In the genomic region with DNA sequence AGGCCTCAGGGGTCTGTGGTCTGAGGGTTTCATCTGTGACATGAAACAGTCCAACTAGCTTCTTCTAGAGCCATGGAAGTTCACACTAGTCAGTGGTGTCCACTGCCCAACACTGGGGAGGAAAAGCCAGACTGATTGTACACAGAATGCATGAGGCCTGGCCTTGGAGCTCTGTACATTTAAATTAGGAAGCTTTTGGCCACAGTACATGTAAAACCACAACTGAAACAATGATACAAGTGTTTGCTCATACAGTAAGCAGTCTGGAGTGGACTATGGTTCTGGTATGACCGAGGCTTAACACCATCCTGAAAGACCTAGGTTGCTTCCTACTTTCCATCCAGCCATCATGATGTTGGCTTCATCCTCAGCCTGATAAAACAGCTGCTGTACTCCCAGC, we compare ENCODE assay signal across 23 cellular contexts.
DNase-seq lines count a peak whose midpoint lies in the region; ATAC-seq and TF ChIP-seq lines count a peak whose summit lies in the region.
"Had no signal": no experiment of that assay in that cellular context is flagged by ENCODE, and none has a peak within 500 bp of the region (broad histone marks: within the 10 kb centered on the region; RNA-seq: fewer than 3 reads in every experiment).

No MANE protein-coding gene starts in this region.

- H3K4me1 Mint-ChIP-seq in CD8-positive, alpha-beta memory T cell, result peaks cover 0 to 12% (median 2%) of the 10 kb centered on the region in 3 donors

- intact Hi-C loops in left lung (cut with DNase I) (no loop called here), upper lobe of right lung (cut with DNase I) (no loop called here)

- CTCF ChIA-PET in CD8-positive, alpha-beta memory T cell (lab: Charles Lee), result no interaction called here

- DNase-seq in left lung (no peak), upper lobe of right lung (no peak)
- no peak for DNase-seq in CD8-positive, alpha-beta memory T cell
- DNase-seq: Calu3; CD4-positive, alpha-beta memory T cell; GF-D8; GOT3; KG1; NCI-H1105 treated with DMSO at 0.1 percent for 48 hours; NCI-H1694 treated with DMSO at 0.1 percent for 48 hours; NCI-H2107; NCI-H524; NCI-H82; PC-3; RPMI8226; SHP77 treated with DMSO at 0.1 percent for 48 hours; SK-N-SH; T-cell had no signal

- H3K27ac ChIP-seq in left lung (no peak overlapping the region), upper lobe of right lung (no peak overlapping the region)
- H3K27ac ChIP-seq in CD8-positive, alpha-beta memory T cell (ENCODE audit: low read depth, low read length), result no peak overlapping the region
- H3K27ac ChIP-seq: A549 had no signal

- no peaks in the 10 kb centered on the region for H3K27me3 Mint-ChIP-seq in CD8-positive, alpha-beta memory T cell
- H3K27me3 Mint-ChIP-seq: CD4-positive, alpha-beta memory T cell; T-cell had no signal

- peak overlapping the region in 1 of 8 donors; percentile 8 for H3K27ac Mint-ChIP-seq in CD8-positive, alpha-beta memory T cell
- H3K27ac Mint-ChIP-seq: CD4-positive, alpha-beta memory T cell; T-cell had no signal

- POLR2A ChIA-PET in CD8-positive, alpha-beta memory T cell (lab: Charles Lee), result no interaction called here

- H3K27me3 ChIP-seq in left lung (no peaks in the 10 kb centered on the region), upper lobe of right lung (no peaks in the 10 kb centered on the region)
- no peaks in the 10 kb centered on the region for H3K27me3 ChIP-seq in CD8-positive, alpha-beta memory T cell (ENCODE audit: insufficient read depth, low read length, poor library complexity, severe bottlenecking)

- no peaks in the 10 kb centered on the region for H3K9me3 Mint-ChIP-seq in CD8-positive, alpha-beta memory T cell
- H3K9me3 Mint-ChIP-seq: T-cell had no signal

- TF ChIP-seq CTCF in left lung (IDR thresholded peaks at IDR 0.05) (no peak), upper lobe of right lung (IDR thresholded peaks at IDR 0.05) (no peak)

- ATAC-seq in GM19023 (IDR thresholded peaks at IDR 0.05; ENCODE audit: unreplicated experiment) (peak; percentile 66), HG02623 (IDR thresholded peaks at IDR 0.05; ENCODE audit: unreplicated experiment) (peak; percentile 45), HG03432 (IDR thresholded peaks at IDR 0.05; ENCODE audit: unreplicated experiment) (peak; percentile 58), left lung (peak; percentile 28), GM21447 (IDR thresholded peaks at IDR 0.05; ENCODE audit: unreplicated experiment) (no peak), upper lobe of right lung (no peak)
- ATAC-seq: A549, PC-3, T-cell had no signal

- no peaks in the 10 kb centered on the region for H3K9me3 ChIP-seq in left lung
- H3K9me3 ChIP-seq in upper lobe of right lung, result no peaks in the 10 kb centered on the region
- no peaks in the 10 kb centered on the region for H3K9me3 ChIP-seq in CD8-positive, alpha-beta memory T cell (ENCODE audit: low read length)
- H3K9me3 ChIP-seq: A549, SK-N-SH had no signal

- no peaks in the 10 kb centered on the region for H3K4me1 ChIP-seq in left lung
- no peaks in the 10 kb centered on the region for H3K4me1 ChIP-seq in upper lobe of right lung
- peaks cover 4% of the 10 kb centered on the region for H3K4me1 ChIP-seq in CD8-positive, alpha-beta memory T cell (ENCODE audit: insufficient read depth, low read length)
- H3K4me1 ChIP-seq: A549 had no signal

- H3K36me3 Mint-ChIP-seq in CD8-positive, alpha-beta memory T cell, result no peaks in the 10 kb centered on the region
- H3K36me3 Mint-ChIP-seq: CD4-positive, alpha-beta memory T cell; T-cell had no signal

- H3K4me3 Mint-ChIP-seq in CD8-positive, alpha-beta memory T cell, result no peak overlapping the region
- H3K4me3 Mint-ChIP-seq: CD4-positive, alpha-beta memory T cell; T-cell had no signal

- H3K4me3 ChIP-seq in left lung (no peak overlapping the region), upper lobe of right lung (no peak overlapping the region)
- no peak overlapping the region for H3K4me3 ChIP-seq in CD8-positive, alpha-beta memory T cell (ENCODE audit: low read length)
- H3K4me3 ChIP-seq: A549 had no signal

- H3K36me3 ChIP-seq in left lung (no peaks in the 10 kb centered on the region), upper lobe of right lung (no peaks in the 10 kb centered on the region)
- H3K36me3 ChIP-seq in CD8-positive, alpha-beta memory T cell (ENCODE audit: insufficient read depth, low read length), result no peaks in the 10 kb centered on the region

Comparison
In these comparisons a context has a peak if more than half of its experiments do, and no peak if none do; other contexts are left out.
1. ATAC-seq: peak in GM19023 (single experiment), HG02623 (single experiment), HG03432 (single experiment) and left lung (single experiment); none in GM21447 (single experiment) and upper lobe of right lung (single experiment).